ENCODE assay signal across 8 cellular contexts in the genomic region with DNA sequence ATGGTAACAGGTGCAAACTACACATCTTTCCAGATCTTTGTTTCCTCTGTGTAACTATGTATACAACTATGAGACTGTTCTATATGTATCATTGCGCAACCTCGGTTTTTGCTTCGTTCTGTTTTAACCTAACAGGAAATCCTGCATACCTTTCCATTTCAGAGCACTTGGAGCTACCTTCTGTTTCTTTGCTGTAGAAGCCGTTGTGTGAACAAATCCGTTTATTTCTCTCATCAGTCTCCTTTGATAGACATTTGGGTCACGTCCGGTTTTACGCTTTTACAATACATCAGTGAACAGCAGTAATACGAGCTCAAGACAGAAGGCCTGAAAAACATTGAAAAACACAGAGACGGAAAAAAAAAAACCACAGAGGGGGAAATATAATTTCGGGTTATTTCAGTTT. TPM values are rescaled to one million over a fixed set of nuclear protein-coding genes. Genes with fewer than 3 reads are reported as not detected.
DNase-seq lines count a peak whose midpoint lies in the region; ATAC-seq and TF ChIP-seq lines count a peak whose summit lies in the region.

No MANE protein-coding gene starts in this region.

- no peaks in the 10 kb centered on the region for H3K9me3 ChIP-seq in SU-DHL-6 (ENCODE audit: insufficient read depth, low read length)
- H3K9me3 ChIP-seq in esophagus squamous epithelium: no peaks in the 10 kb centered on the region
- no peaks in the 10 kb centered on the region for H3K9me3 ChIP-seq in prostate gland

- WGBS in esophagus squamous epithelium, 2 donors: 1 to 2% methylated on average over 11 of the region's 11 CpGs
- 8% methylated on average over 11 of the region's 11 CpGs for WGBS in prostate gland

- no peaks in the 10 kb centered on the region for H3K36me3 ChIP-seq in SU-DHL-6 (ENCODE audit: low read length)
- no peaks in the 10 kb centered on the region for H3K36me3 ChIP-seq in esophagus squamous epithelium
- H3K36me3 ChIP-seq in prostate gland: no peaks in the 10 kb centered on the region

- peaks cover 61% of the 10 kb centered on the region for H3F3A ChIP-seq in SU-DHL-6 (ENCODE audit: insufficient read depth)

- peak; percentile 28 for ATAC-seq in GM19467 (IDR thresholded peaks at IDR 0.05; ENCODE audit: unreplicated experiment)
- no peak for ATAC-seq in HG02852 (IDR thresholded peaks at IDR 0.05; ENCODE audit: unreplicated experiment)
- ATAC-seq in GM21360 (IDR thresholded peaks at IDR 0.05; ENCODE audit: unreplicated experiment): no peak

- H3K27ac ChIP-seq in C4-2B: peak overlapping the region; percentile 68
- H3K27ac ChIP-seq in SU-DHL-6 (ENCODE audit: low read depth, low read length): peak overlapping the region; percentile 97
- peak overlapping the region; percentile 85 to 91 (median 89) for H3K27ac ChIP-seq in esophagus squamous epithelium
- peak overlapping the region; percentile 82 to 89 for H3K27ac ChIP-seq in prostate gland

- peaks cover 9% of the 10 kb centered on the region; the same call in 1 of the 2 replicates for H3K79me2 ChIP-seq in SU-DHL-6 (ENCODE audit: insufficient read depth, low read length)

- peak overlapping the region; percentile 100 for H3K4me2 ChIP-seq in SU-DHL-6 (ENCODE audit: low read depth, low read length, poor library complexity, severe bottlenecking)

- no peaks in the 10 kb centered on the region for H3K9me2 ChIP-seq in SU-DHL-6 (replicated peaks; ENCODE audit: insufficient read depth, low read length)

- H3K4me3 ChIP-seq in SU-DHL-6 (ENCODE audit: insufficient read depth, low read length, poor library complexity, severe bottlenecking) (peak overlapping the region; percentile 75), esophagus squamous epithelium (peak overlapping the region; percentile 49 to 70 (median 62)), prostate gland (peak overlapping the region; percentile 47 to 61)

- H4K20me1 ChIP-seq in SU-DHL-6 (ENCODE audit: low read depth, low read length): no peaks in the 10 kb centered on the region

- H2AFZ ChIP-seq in SU-DHL-6 (ENCODE audit: low read depth, low read length, severe bottlenecking): no peak overlapping the region

- H3K27me3 ChIP-seq in SU-DHL-6 (ENCODE audit: low read length): no peaks in the 10 kb centered on the region
- H3K27me3 ChIP-seq in esophagus squamous epithelium: no peaks in the 10 kb centered on the region
- H3K27me3 ChIP-seq in prostate gland (replicated peaks; ENCODE audit: insufficient read depth): no peaks in the 10 kb centered on the region

- intact Hi-C loops in esophagus squamous epithelium (cut with DNase I) (no loop called here), prostate gland (cut with DNase I) (no loop called here)

- TF ChIP-seq POLR2A in esophagus squamous epithelium (IDR thresholded peaks at IDR 0.05): no peak
- no peak for TF ChIP-seq POLR2A in prostate gland (IDR thresholded peaks at IDR 0.05)

- peak overlapping the region; percentile 75 for H3K9ac ChIP-seq in SU-DHL-6 (ENCODE audit: low read length)

- TF ChIP-seq CTCF in C4-2B (conservative IDR thresholded peaks at IDR 0.05): no peak
- no peak for TF ChIP-seq CTCF in SU-DHL-6 (IDR thresholded peaks at IDR 0.05; ENCODE audit: insufficient read depth, low read length, poor library complexity, severe bottlenecking)
- no peak for TF ChIP-seq CTCF in esophagus squamous epithelium (IDR thresholded peaks at IDR 0.05)
- no peak for TF ChIP-seq CTCF in prostate gland (IDR thresholded peaks at IDR 0.05)

- H3K4me1 ChIP-seq in esophagus squamous epithelium (peaks cover 32 to 93% (median 42%) of the 10 kb centered on the region in 3 donors), prostate gland (replicated peaks) (peaks cover 4% of the 10 kb centered on the region)

- DNase-seq in esophagus squamous epithelium (lab: John Stamatoyannopoulos, UW) (no peak), prostate gland (ENCODE audit: low spot score) (peak; percentile 44), anterior cingulate cortex (lab: John Stamatoyannopoulos, UW) (no peak)

RNA-seq across cellular contexts. Expression of gene ATP5IF1, which starts 10.5 kb away (rescaled TPM):
- 100 to 1,000 TPM; 142 to 284 (median 180) TPM for total RNA-seq in esophagus squamous epithelium
- 100 to 1,000 TPM; 171 to 390 TPM for total RNA-seq in prostate gland

RNA-seq across cellular contexts. Expression of gene SESN2, which starts 12.9 kb away (rescaled TPM):
- 10 to 100 TPM in 2 of 4 donors, 1 to 10 TPM in 2; 7.8 to 20.6 (median 9.3) TPM for total RNA-seq in esophagus squamous epithelium
- 10 to 100 TPM; 11.2 to 27.5 TPM for total RNA-seq in prostate gland

RNA-seq across cellular contexts. Expression of gene DNAJC8, which starts 13.6 kb away (rescaled TPM):
- total RNA-seq in esophagus squamous epithelium (10 to 100 TPM; 27.4 to 55.1 (median 48.9) TPM), prostate gland (10 to 100 TPM; 43.7 to 60.3 TPM)
